Comparison of ENCODE assay signal across 6 cellular contexts in genomic region chr3:74384151-74384550, GRCh38.
"Had no signal": no experiment of that assay in that cellular context is flagged by ENCODE, and none has a peak within 500 bp of the region (broad histone marks: within the 10 kb centered on the region; RNA-seq: fewer than 3 reads in every experiment).

No MANE protein-coding gene starts in this region.

- H3K4me1 Mint-ChIP-seq: GM23338, H9 had no signal

- ATAC-seq: GM23338, K562 had no signal

- H3K4me3 Mint-ChIP-seq: GM23338, H9 had no signal

- DNase-seq: H9, HCEC 1CT, IMR-90, KG1 had no signal

- H3K27ac Mint-ChIP-seq: GM23338, H9 had no signal

- H3K4me2 ChIP-seq: GM23338 had no signal

- H3K4me3 ChIP-seq: GM23338, K562 had no signal

- H3K9me3 Mint-ChIP-seq: GM23338, H9 had no signal

- H2AFZ ChIP-seq: GM23338 had no signal
